Comparison of ENCODE assay signal across 8 cellular contexts in the genomic region with DNA sequence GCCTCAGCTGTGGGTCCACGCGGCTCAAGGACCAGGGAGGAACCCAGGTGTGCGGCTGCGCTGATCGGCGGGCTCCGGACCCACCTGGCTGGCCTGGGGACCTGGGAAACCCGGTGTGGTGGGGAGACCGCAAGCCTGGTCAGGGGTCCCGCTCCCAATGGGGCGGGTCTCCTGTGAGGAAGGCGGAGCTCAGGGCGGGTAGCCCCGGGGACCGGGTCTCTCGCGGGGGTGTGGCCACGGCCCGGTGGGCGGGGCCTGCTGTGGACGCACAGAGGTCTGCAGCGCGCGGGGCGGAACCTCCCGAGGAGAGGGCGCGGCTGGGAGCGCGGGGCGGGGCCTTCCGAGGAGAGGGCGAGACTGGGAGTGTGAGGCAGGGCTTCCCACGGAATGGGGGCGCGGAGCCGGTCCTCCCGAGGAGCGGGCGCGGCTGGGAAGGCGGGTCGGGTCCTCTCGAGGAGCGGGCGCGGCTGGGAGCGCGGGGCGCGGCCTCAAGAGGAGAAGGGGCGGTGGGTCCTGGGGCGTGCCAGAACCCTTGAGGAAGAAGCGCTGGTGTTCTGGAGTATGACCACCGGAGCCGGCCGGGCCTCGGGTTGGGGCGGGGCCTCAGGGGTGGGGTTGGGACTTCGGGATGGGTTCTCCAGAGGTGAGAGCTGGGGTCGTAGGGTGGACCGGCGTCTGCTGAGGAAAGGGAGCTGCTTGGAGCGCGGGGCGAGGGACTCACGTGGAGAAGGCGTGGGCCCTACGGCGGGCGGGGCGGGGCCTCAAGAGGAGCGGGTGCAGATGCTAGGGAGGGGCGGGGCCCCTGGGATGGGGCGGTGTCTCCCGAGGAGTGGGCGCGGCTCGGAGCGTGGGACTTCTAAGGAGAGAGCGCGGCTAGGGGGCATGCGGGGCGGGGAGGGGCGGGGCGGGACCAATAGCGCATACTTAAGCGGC. TPM values are rescaled to one million over a fixed set of nuclear protein-coding genes. Genes with fewer than 3 reads are reported as not detected.
A peak's percentile ranks its signal among the peaks of the same experiment; 100 is the strongest.
DNase-seq lines count a peak whose midpoint lies in the region; ATAC-seq and TF ChIP-seq lines count a peak whose summit lies in the region.

No MANE protein-coding gene starts in this region.

- H3K27ac ChIP-seq in DND-41 (ENCODE audit: low read length): no peak overlapping the region

- H3K79me2 ChIP-seq in DND-41 (ENCODE audit: insufficient read depth, low read length): no peaks in the 10 kb centered on the region

- H3K27me3 ChIP-seq in DND-41 (ENCODE audit: insufficient read depth, low read length, poor library complexity): peaks cover 18% of the 10 kb centered on the region

- H3K36me3 Mint-ChIP-seq in activated CD4-positive, alpha-beta T cell treated with anti-CD3 and anti-CD28 coated beads for 36 hours (ENCODE audit: low read depth): no peaks in the 10 kb centered on the region
- H3K36me3 Mint-ChIP-seq in chondrocyte (ENCODE audit: low read depth): peaks cover 2% of the 10 kb centered on the region

- no peak overlapping the region for H2AFZ ChIP-seq in DND-41 (ENCODE audit: low read depth, low read length)

- DNase-seq in DND-41 (peak; percentile 89), NCI-H2227 treated with DMSO at 0.1 percent for 48 hours (lab: John Stamatoyannopoulos, UW) (peak; percentile 86), chondrocyte (ENCODE audit: low spot score) (no peak), left kidney (ENCODE audit: low read depth, low spot score) (peak; percentile 95)
- DNase-seq in activated CD4-positive, alpha-beta T cell treated with anti-CD3 and anti-CD28 coated beads for 36 hours: peak; percentile 95
- DNase-seq in stimulated activated CD4-positive, alpha-beta T cell treated with anti-CD3 and anti-CD28 coated beads, Interleukin-1b, Interleukin-23, amount 100 ng/mL, for 48 hours: peak; percentile 90

- peak overlapping the region; percentile 43 for H3K27ac Mint-ChIP-seq in activated CD4-positive, alpha-beta T cell treated with anti-CD3 and anti-CD28 coated beads for 36 hours
- H3K27ac Mint-ChIP-seq in chondrocyte (ENCODE audit: unreplicated experiment): no peak overlapping the region

- TF ChIP-seq CTCF in DND-41 (IDR thresholded peaks at IDR 0.05; ENCODE audit: borderline replicate concordance, extremely low read depth, low read length, poor library complexity, severe bottlenecking) (no peak), chondrocyte (IDR thresholded peaks at IDR 0.05) (no peak)

- CTCF ChIA-PET in activated CD4-positive, alpha-beta T cell treated with anti-CD3 and anti-CD28 coated beads for 36 hours (lab: Charles Lee): interaction anchor here (0.5 kb wide), 1 partner anchor 247 kb away, joined by 3 read pairs; no protein-coding TSS in a partner anchor

- no peak overlapping the region; a peak in 1 of 4 replicates for H3K4me3 ChIP-seq in DND-41 (ENCODE audit: low read depth in 1 of 2, low read length in 2 of 2)

- peaks cover 7% of the 10 kb centered on the region for H3K27me3 Mint-ChIP-seq in activated CD4-positive, alpha-beta T cell treated with anti-CD3 and anti-CD28 coated beads for 36 hours
- peaks cover 22% of the 10 kb centered on the region for H3K27me3 Mint-ChIP-seq in chondrocyte (ENCODE audit: low read depth)

- no peak overlapping the region for H3K9ac ChIP-seq in DND-41 (ENCODE audit: low read depth, low read length)

- ATAC-seq in DND-41 (ENCODE audit: insufficient read depth, low read depth) (peak; percentile 90), HG02852 (IDR thresholded peaks at IDR 0.05; ENCODE audit: unreplicated experiment) (peak; percentile 60), GM21526 (IDR thresholded peaks at IDR 0.05; ENCODE audit: low FRiP score, unreplicated experiment) (no peak)
- ATAC-seq in activated CD4-positive, alpha-beta T cell treated with anti-CD3 and anti-CD28 coated beads for 36 hours: peak; percentile 91

- peaks cover 8% of the 10 kb centered on the region for H3K4me1 ChIP-seq in DND-41 (ENCODE audit: insufficient read depth, low read length)

- no peaks in the 10 kb centered on the region for H3K9me3 ChIP-seq in DND-41 (ENCODE audit: insufficient read depth, low read length, severe bottlenecking)

- intact Hi-C loops in activated CD4-positive, alpha-beta T cell treated with anti-CD3 and anti-CD28 coated beads for 36 hours (cut with DNase I, micrococcal nuclease): loop anchor here (1.0 to 10.0 kb wide), 11 partner anchors 21 to 1008 kb away; a partner anchor contains a TSS

- no peaks in the 10 kb centered on the region for H4K20me1 ChIP-seq in DND-41 (ENCODE audit: insufficient read depth, low read length)

- no peaks in the 10 kb centered on the region for H3K9me3 Mint-ChIP-seq in activated CD4-positive, alpha-beta T cell treated with anti-CD3 and anti-CD28 coated beads for 36 hours (ENCODE audit: low read depth)
- no peaks in the 10 kb centered on the region for H3K9me3 Mint-ChIP-seq in chondrocyte (ENCODE audit: low read depth)

- POLR2A ChIA-PET in activated CD4-positive, alpha-beta T cell treated with anti-CD3 and anti-CD28 coated beads for 36 hours (lab: Charles Lee): interaction anchor here (0.6 to 0.7 kb wide), 2 partner anchors 13 to 1468 kb away, joined by 3 read pairs; no protein-coding TSS in a partner anchor

- H3K4me1 Mint-ChIP-seq in activated CD4-positive, alpha-beta T cell treated with anti-CD3 and anti-CD28 coated beads for 36 hours: no peaks in the 10 kb centered on the region
- H3K4me1 Mint-ChIP-seq in chondrocyte (ENCODE audit: low read depth): no peaks in the 10 kb centered on the region

- no peaks in the 10 kb centered on the region for H3K36me3 ChIP-seq in DND-41 (ENCODE audit: insufficient read depth, low read length)

- peak overlapping the region; percentile 71 for H3K4me3 Mint-ChIP-seq in activated CD4-positive, alpha-beta T cell treated with anti-CD3 and anti-CD28 coated beads for 36 hours
- H3K4me3 Mint-ChIP-seq in chondrocyte (ENCODE audit: unreplicated experiment): peak overlapping the region; percentile 73

- peak overlapping the region; percentile 76 for H3K4me2 ChIP-seq in DND-41 (ENCODE audit: insufficient read depth, low read length)

RNA-seq across cellular contexts. Expression of a gene that starts 20.8 kb away (rescaled TPM):
- 10 to 100 TPM; 22.4 to 24.8 TPM for total RNA-seq in activated CD4-positive, alpha-beta T cell treated with anti-CD3 and anti-CD28 coated beads for 36 hours
- total RNA-seq in chondrocyte: 45.7 to 52.6 TPM (median 47.2 TPM) in 3 replicates

RNA-seq across cellular contexts. Expression of a gene that starts 31.0 kb away (rescaled TPM):
- 1 to 10 TPM; 2.2 to 2.3 TPM for total RNA-seq in activated CD4-positive, alpha-beta T cell treated with anti-CD3 and anti-CD28 coated beads for 36 hours
- 0.75 to 5.5 TPM (median 5.5 TPM) in 3 replicates for total RNA-seq in chondrocyte
